10 cellular contexts compared by ENCODE assay signal in genomic region chr6:3390698-3391097, GRCh38.
DNase-seq lines count a peak whose midpoint lies in the region; ATAC-seq and TF ChIP-seq lines count a peak whose summit lies in the region.
"Had no signal": no experiment of that assay in that cellular context is flagged by ENCODE, and none has a peak within 500 bp of the region (broad histone marks: within the 10 kb centered on the region; RNA-seq: fewer than 3 reads in every experiment).

No MANE protein-coding gene starts in this region.

- H2AFZ ChIP-seq in neural progenitor cell (replicated peaks): no peak overlapping the region

- H3K9me3 Mint-ChIP-seq in activated T-helper 17 cell treated with anti-CD3 and anti-CD28 coated beads, Interleukin-2, amount 50 U/mL, for 72 hours: no peaks in the 10 kb centered on the region
- peaks cover 5% of the 10 kb centered on the region for H3K9me3 Mint-ChIP-seq in neural progenitor cell
- H3K9me3 Mint-ChIP-seq: activated T-helper 1 cell treated with anti-CD3 and anti-CD28 coated beads, Interleukin-12 subunit alpha, Interleukin-12 subunit beta, Interleukin-2, Interleukin-4 antibody, amounts not matched to agents 30 ng/mL and 10 ng/mL and 1 ng/mL, durations not matched to agents 14 hours and 24 hours and 36 hours had no signal

- DNase-seq in Daoy (ENCODE audit: low read depth) (peak; percentile 96), heart left ventricle (peak in 4 of 5 donors; percentile 44 to 70 (median 50)), putamen (ENCODE audit: low spot score) (peak; percentile 69), neural progenitor cell (ENCODE audit: low spot score) (no peak), retina (no peak)
- DNase-seq: SW 1271 had no signal

- 67 to 83% (median 73%) methylated on average over 5 of the region's 5 CpGs for WGBS in heart left ventricle, 4 donors

- H3K9ac ChIP-seq in neural progenitor cell: no peak overlapping the region

- no peak overlapping the region for H3K4me3 ChIP-seq in heart left ventricle
- H3K4me3 ChIP-seq in neural progenitor cell: no peak overlapping the region

- no peak overlapping the region for H3K4me2 ChIP-seq in neural progenitor cell

- TF ChIP-seq CTCF in heart left ventricle (IDR thresholded peaks at IDR 0.05) (no peak), neural progenitor cell (IDR thresholded peaks at IDR 0.05) (no peak)

- H3K27me3 Mint-ChIP-seq in activated T-helper 17 cell treated with anti-CD3 and anti-CD28 coated beads, Interleukin-2, amount 50 U/mL, for 72 hours: no peaks in the 10 kb centered on the region
- no peaks in the 10 kb centered on the region for H3K27me3 Mint-ChIP-seq in neural progenitor cell (ENCODE audit: insufficient read depth, low read depth)

- intact Hi-C loops in heart left ventricle (cut with DNase I): no loop called here

- ATAC-seq in heart left ventricle: peak; percentile 19 to 75 (median 64)
- no peak for ATAC-seq in activated T-helper 17 cell treated with anti-CD3 and anti-CD28 coated beads, Interleukin-2, amount 50 U/mL, for 72 hours (replicated peaks)
- no peak for ATAC-seq in HG03139 (IDR thresholded peaks at IDR 0.05; ENCODE audit: unreplicated experiment)

- H3K4me1 ChIP-seq in heart left ventricle: peaks cover 0 to 22% (median 1%) of the 10 kb centered on the region in 12 donors
- peaks cover 23% of the 10 kb centered on the region for H3K4me1 ChIP-seq in neural progenitor cell

- peaks cover 4% of the 10 kb centered on the region for H3F3A ChIP-seq in neural progenitor cell (ENCODE audit: low read depth)

- no peaks in the 10 kb centered on the region for H3K36me3 Mint-ChIP-seq in activated T-helper 17 cell treated with anti-CD3 and anti-CD28 coated beads, Interleukin-2, amount 50 U/mL, for 72 hours (ENCODE audit: low read depth)
- H3K36me3 Mint-ChIP-seq in neural progenitor cell: peaks cover 38% of the 10 kb centered on the region

- H3K9me3 ChIP-seq in heart left ventricle (no peaks in the 10 kb centered on the region), neural progenitor cell (ENCODE audit: low read depth) (no peaks in the 10 kb centered on the region)

- no peaks in the 10 kb centered on the region for H3K36me3 ChIP-seq in heart left ventricle
- no peaks in the 10 kb centered on the region for H3K36me3 ChIP-seq in neural progenitor cell

- H3K27ac ChIP-seq in angular gyrus (ENCODE audit: low read depth, low read length) (peak overlapping the region; percentile 84), heart left ventricle (peak overlapping the region in 4 of 12 donors; percentile 10 to 58 (median 22)), neural progenitor cell (no peak overlapping the region)

- H3K4me1 Mint-ChIP-seq in activated T-helper 17 cell treated with anti-CD3 and anti-CD28 coated beads, Interleukin-2, amount 50 U/mL, for 72 hours: no peaks in the 10 kb centered on the region
- peaks cover 12% of the 10 kb centered on the region for H3K4me1 Mint-ChIP-seq in neural progenitor cell

- no peak overlapping the region for H3K27ac Mint-ChIP-seq in activated T-helper 17 cell treated with anti-CD3 and anti-CD28 coated beads, Interleukin-2, amount 50 U/mL, for 72 hours
- no peak overlapping the region for H3K27ac Mint-ChIP-seq in neural progenitor cell
- H3K27ac Mint-ChIP-seq: activated T-helper 1 cell treated with anti-CD3 and anti-CD28 coated beads, Interleukin-12 subunit alpha, Interleukin-12 subunit beta, Interleukin-2, Interleukin-4 antibody, amounts not matched to agents 30 ng/mL and 10 ng/mL and 1 ng/mL, durations not matched to agents 14 hours and 24 hours and 36 hours had no signal

- H4K20me1 ChIP-seq in neural progenitor cell (ENCODE audit: low read depth): no peaks in the 10 kb centered on the region

- H3K27me3 ChIP-seq in heart left ventricle (no peaks in the 10 kb centered on the region), neural progenitor cell (no peaks in the 10 kb centered on the region)

- TF ChIP-seq POLR2A in heart left ventricle (IDR thresholded peaks at IDR 0.05): no peak

- H3K79me2 ChIP-seq in neural progenitor cell (ENCODE audit: low read depth): no peaks in the 10 kb centered on the region

- H3K4me3 Mint-ChIP-seq in activated T-helper 17 cell treated with anti-CD3 and anti-CD28 coated beads, Interleukin-2, amount 50 U/mL, for 72 hours: no peak overlapping the region
- no peak overlapping the region for H3K4me3 Mint-ChIP-seq in neural progenitor cell
- H3K4me3 Mint-ChIP-seq: activated T-helper 1 cell treated with anti-CD3 and anti-CD28 coated beads, Interleukin-12 subunit alpha, Interleukin-12 subunit beta, Interleukin-2, Interleukin-4 antibody, amounts not matched to agents 30 ng/mL and 10 ng/mL and 1 ng/mL, durations not matched to agents 14 hours and 24 hours and 36 hours had no signal

Comparison
In these comparisons a context has a peak if more than half of its experiments do, and no peak if none do; other contexts are left out.
1. DNase-seq: peak in Daoy (single experiment), heart left ventricle (4 of 5) and putamen (single experiment); none in neural progenitor cell (single experiment) and retina (single experiment).
2. ATAC-seq: peak in heart left ventricle (4 of 4); none in activated T-helper 17 cell treated with anti-CD3 and anti-CD28 coated beads, Interleukin-2, amount 50 U/mL, for 72 hours (single experiment) and HG03139 (single experiment).